In the genomic region with DNA sequence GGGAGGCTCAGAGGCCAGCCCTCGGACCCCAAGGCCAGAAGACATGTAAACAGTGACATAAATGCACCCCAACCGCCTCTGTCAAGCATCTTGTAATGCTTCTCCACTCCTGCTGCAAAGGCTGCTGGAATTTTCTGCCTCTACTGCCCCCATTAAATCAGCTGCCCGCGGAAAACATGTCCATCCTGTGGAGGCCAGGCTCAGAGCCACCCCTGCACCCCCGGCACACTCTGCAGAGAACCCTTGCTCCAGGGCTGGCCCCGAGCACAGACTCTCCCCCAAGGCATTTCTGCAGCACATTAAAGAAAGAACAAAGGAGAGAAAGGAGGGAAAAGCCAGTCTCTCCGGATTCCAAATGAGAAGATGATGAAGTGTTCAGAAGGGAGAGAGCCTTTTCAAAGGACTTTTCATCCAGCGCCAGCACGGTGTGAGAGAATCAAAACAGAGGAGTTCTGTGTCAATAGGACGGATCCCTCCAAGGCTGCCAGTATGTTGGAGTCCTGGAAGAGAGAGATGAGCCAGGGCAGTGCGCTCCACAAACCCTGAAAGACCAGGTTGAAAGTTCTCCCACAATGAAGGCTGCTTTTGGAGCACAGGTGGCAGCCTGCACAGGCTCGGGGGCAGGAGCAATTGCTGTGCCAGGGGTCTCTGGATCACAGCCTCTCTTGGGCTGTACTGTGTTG, we compare ENCODE assay signal across 22 cellular contexts.
DNase-seq lines count a peak whose midpoint lies in the region; ATAC-seq and TF ChIP-seq lines count a peak whose summit lies in the region.
"Had no signal": no experiment of that assay in that cellular context is flagged by ENCODE, and none has a peak within 500 bp of the region (broad histone marks: within the 10 kb centered on the region; RNA-seq: fewer than 3 reads in every experiment).

No MANE protein-coding gene starts in this region.

- CTCF ChIA-PET in MCF 10A (lab: Yijun Ruan, JAX), result no interaction called here

- H3K9me3 ChIP-seq in breast epithelium (no peaks in the 10 kb centered on the region), aorta (ENCODE audit: control insufficient read depth, low read length) (no peaks in the 10 kb centered on the region)
- H3K9me3 ChIP-seq: BE2C, HAP-1 had no signal

- H3K4me1 ChIP-seq in breast epithelium (peaks cover 0 to 15% of the 10 kb centered on the region in 2 donors), aorta (ENCODE audit: control insufficient read depth in 1 of 2, insufficient read depth in 2 of 2, low read length in 2 of 2) (no peaks in the 10 kb centered on the region)
- H3K4me1 ChIP-seq: BE2C, HAP-1 had no signal

- H3K36me3 ChIP-seq in breast epithelium, result no peaks in the 10 kb centered on the region
- H3K36me3 ChIP-seq in aorta (ENCODE audit: control insufficient read depth in 1 of 2, insufficient read depth in 2 of 2, low read length in 1 of 2), result no peaks in the 10 kb centered on the region
- H3K36me3 ChIP-seq: BE2C, HAP-1 had no signal

- intact Hi-C loops in breast epithelium (cut with DNase I; ENCODE audit: low total_unique reads), result loop anchor here (2.0 kb wide), 1 partner anchor 69 kb away; no protein-coding TSS in a partner anchor
- intact Hi-C loops in MCF 10A (cut with micrococcal nuclease), result no loop called here
- intact Hi-C loops in aorta (cut with DNase I), result no loop called here

- POLR2A ChIA-PET in MCF 10A (lab: Yijun Ruan, JAX), result no interaction called here

- H3K4me3 ChIP-seq in breast epithelium, result peak overlapping the region in 1 of 3 donors; percentile 7
- no peak overlapping the region for H3K4me3 ChIP-seq in aorta (ENCODE audit: low read length in 2 of 2)
- H3K4me3 ChIP-seq: HAP-1 had no signal

- BruUV-seq in MCF 10A (replicated peaks; lab: Mats Ljungman, UMichigan), result no TSS peak

- no peaks in the 10 kb centered on the region for H3K36me3 Mint-ChIP-seq in MCF 10A (ENCODE audit: insufficient read depth, unreplicated experiment)

- no peaks in the 10 kb centered on the region for H3K9me3 Mint-ChIP-seq in MCF 10A (ENCODE audit: unreplicated experiment)
- H3K9me3 Mint-ChIP-seq: CD4-positive, alpha-beta T cell had no signal

- TF ChIP-seq CTCF in breast epithelium (IDR thresholded peaks at IDR 0.05) (no peak), MCF 10A (IDR thresholded peaks at IDR 0.05; ENCODE audit: unreplicated experiment) (no peak)

- H3K27ac ChIP-seq in breast epithelium, result peak overlapping the region; percentile 72
- H3K27ac ChIP-seq in aorta (ENCODE audit: low read depth in 1 of 2, low read length in 2 of 2), result no peak overlapping the region
- H3K27ac ChIP-seq: 22Rv1, HL-60 had no signal

- DNase-seq in breast epithelium (ENCODE audit: low spot score in 2 of 2), result peak in 1 of 2 donors; percentile 82
- DNase-seq in MCF 10A (ENCODE audit: unreplicated experiment), result no peak
- DNase-seq in medulla oblongata (ENCODE audit: extremely low spot score), result peak; percentile 79
- peak; percentile 30 for DNase-seq in putamen (ENCODE audit: low spot score)
- DNase-seq in aorta, result peak; percentile 12 to 34
- no peak for DNase-seq in activated CD4-positive, alpha-beta T cell treated with anti-CD3 and anti-CD28 coated beads for 48 hours
- DNase-seq: BE2C; CD4-positive, alpha-beta T cell; Kasumi-1; NCI-H1105 treated with DMSO at 0.1 percent for 48 hours; NCI-H187; NCI-H2171; NCI-H446 treated with DMSO at 0.1 percent for 48 hours; NK-92 treated with Interleukin-12 subunit alpha and Interleukin-12 subunit beta, amount 100 ng/mL, for 24 hours; OCI-M1; RPMI8226 had no signal

- ATAC-seq in aorta (ENCODE audit: low FRiP score) (no peak), GM19328 (IDR thresholded peaks at IDR 0.05; ENCODE audit: unreplicated experiment) (no peak), HG02885 (IDR thresholded peaks at IDR 0.05; ENCODE audit: poor library complexity, unreplicated experiment) (no peak)

- H3K4me1 Mint-ChIP-seq in MCF 10A (ENCODE audit: insufficient read depth, unreplicated experiment), result no peaks in the 10 kb centered on the region
- H3K4me1 Mint-ChIP-seq: IgD-negative memory B cell had no signal

- TF ChIP-seq POLR2A in breast epithelium (IDR thresholded peaks at IDR 0.05), result no peak

- H3K27me3 ChIP-seq in breast epithelium, result peaks cover 0 to 16% of the 10 kb centered on the region in 2 donors
- no peaks in the 10 kb centered on the region for H3K27me3 ChIP-seq in aorta (ENCODE audit: control insufficient read depth in 1 of 2, insufficient read depth in 2 of 2, low read length in 1 of 2)
- H3K27me3 ChIP-seq: BE2C had no signal

- H3K27ac Mint-ChIP-seq in MCF 10A (ENCODE audit: low read depth, unreplicated experiment), result no peak overlapping the region
- H3K27ac Mint-ChIP-seq: CD4-positive, alpha-beta T cell; IgD-negative memory B cell had no signal

- no peak overlapping the region for H3K4me3 Mint-ChIP-seq in MCF 10A (ENCODE audit: unreplicated experiment)
- H3K4me3 Mint-ChIP-seq: CD4-positive, alpha-beta T cell; IgD-negative memory B cell had no signal

- H3K27me3 Mint-ChIP-seq in MCF 10A (ENCODE audit: insufficient read depth, unreplicated experiment), result peaks cover 57% of the 10 kb centered on the region
- H3K27me3 Mint-ChIP-seq: IgD-negative memory B cell had no signal

- 40 to 53% methylated on average over 12 of the region's 12 CpGs for WGBS in aorta, 2 donors

Comparison
In these comparisons a context has a peak if more than half of its experiments do, and no peak if none do; other contexts are left out.
1. DNase-seq: peak in medulla oblongata (single experiment), putamen (single experiment) and aorta (2 of 2); none in MCF 10A (single experiment) and activated CD4-positive, alpha-beta T cell treated with anti-CD3 and anti-CD28 coated beads for 48 hours (single experiment).
2. H3K27ac ChIP-seq: peak in breast epithelium (2 of 2); none in aorta (0 of 2).